Comparison of ENCODE assay signal across 8 cellular contexts in genomic region chr12:80412343-80412953, GRCh38. TPM values are rescaled to one million over a fixed set of nuclear protein-coding genes. Genes with fewer than 3 reads are reported as not detected.
DNase-seq lines count a peak whose midpoint lies in the region; ATAC-seq and TF ChIP-seq lines count a peak whose summit lies in the region.

No MANE protein-coding gene starts in this region.

- H3K27me3 ChIP-seq in prostate gland (replicated peaks; ENCODE audit: insufficient read depth) = no peaks in the 10 kb centered on the region

- intact Hi-C loops in prostate gland (cut with DNase I) = loop anchor here (2.0 to 5.0 kb wide), 2 partner anchors 60 to 352 kb away; no protein-coding TSS in a partner anchor

- H3K27me3 Mint-ChIP-seq in activated CD8-positive, alpha-beta memory T cell treated with anti-CD3 and anti-CD28 coated beads, Interleukin-2, amount 10 ng/mL, durations not matched to agents 7 days and 5 days = no peaks in the 10 kb centered on the region
- no peaks in the 10 kb centered on the region for H3K27me3 Mint-ChIP-seq in T-cell

- H3K9me3 Mint-ChIP-seq in activated CD8-positive, alpha-beta memory T cell treated with anti-CD3 and anti-CD28 coated beads, Interleukin-2, amount 10 ng/mL, durations not matched to agents 7 days and 5 days (ENCODE audit: low read depth) = no peaks in the 10 kb centered on the region
- no peaks in the 10 kb centered on the region for H3K9me3 Mint-ChIP-seq in T-cell

- POLR2A ChIA-PET in T-cell (lab: Charles Lee) = no interaction called here

- TF ChIP-seq CTCF in prostate gland (IDR thresholded peaks at IDR 0.05) = peak; percentile 42 to 76 (median 73)

- H3K9me3 ChIP-seq in prostate gland = no peaks in the 10 kb centered on the region

- H3K4me1 Mint-ChIP-seq in activated CD8-positive, alpha-beta memory T cell treated with anti-CD3 and anti-CD28 coated beads, Interleukin-2, amount 10 ng/mL, durations not matched to agents 7 days and 5 days = no peaks in the 10 kb centered on the region
- H3K4me1 Mint-ChIP-seq in T-cell = no peaks in the 10 kb centered on the region

- H3K36me3 ChIP-seq in prostate gland = no peaks in the 10 kb centered on the region

- CTCF ChIA-PET in activated CD8-positive, alpha-beta memory T cell treated with anti-CD3 and anti-CD28 coated beads, Interleukin-2, amount 10 ng/mL, durations not matched to agents 7 days and 5 days (lab: Charles Lee) = no interaction called here
- CTCF ChIA-PET in T-cell (lab: Charles Lee) = interaction anchor here in 1 of 2 donors (0.6 kb wide), 1 partner anchor 147 kb away, joined by 3 read pairs; no protein-coding TSS in a partner anchor

- no peak overlapping the region for H3K4me3 Mint-ChIP-seq in activated CD8-positive, alpha-beta memory T cell treated with anti-CD3 and anti-CD28 coated beads, Interleukin-2, amount 10 ng/mL, durations not matched to agents 7 days and 5 days
- no peak overlapping the region for H3K4me3 Mint-ChIP-seq in T-cell

- TF ChIP-seq POLR2A in prostate gland (IDR thresholded peaks at IDR 0.05) = no peak

- H3K4me3 ChIP-seq in prostate gland = no peak overlapping the region

- no peak overlapping the region for H3K27ac Mint-ChIP-seq in activated CD8-positive, alpha-beta memory T cell treated with anti-CD3 and anti-CD28 coated beads, Interleukin-2, amount 10 ng/mL, durations not matched to agents 7 days and 5 days
- H3K27ac Mint-ChIP-seq in T-cell = no peak overlapping the region

- no peak overlapping the region for H3K27ac ChIP-seq in prostate gland

- no peaks in the 10 kb centered on the region for H3K36me3 Mint-ChIP-seq in activated CD8-positive, alpha-beta memory T cell treated with anti-CD3 and anti-CD28 coated beads, Interleukin-2, amount 10 ng/mL, durations not matched to agents 7 days and 5 days
- no peaks in the 10 kb centered on the region for H3K36me3 Mint-ChIP-seq in T-cell

- ATAC-seq in activated CD8-positive, alpha-beta memory T cell treated with anti-CD3 and anti-CD28 coated beads, Interleukin-2, amount 10 ng/mL, durations not matched to agents 7 days and 5 days = peak; percentile 53
- ATAC-seq in HG02759 (IDR thresholded peaks at IDR 0.05; ENCODE audit: unreplicated experiment) (peak; percentile 76), SK-N-SH treated with all-trans-retinoic acid at 6 μM for 48 hours (peak; percentile 88), T-cell (replicated peaks in 1 of 4) (no peak)

- 4% methylated on average over 3 of the region's 3 CpGs for WGBS in prostate gland

- H3K4me1 ChIP-seq in prostate gland (replicated peaks) = no peaks in the 10 kb centered on the region

- DNase-seq in activated CD8-positive, alpha-beta memory T cell treated with anti-CD3 and anti-CD28 coated beads, Interleukin-2, amount 10 ng/mL, durations not matched to agents 7 days and 5 days = no peak
- no peak for DNase-seq in activated CD8-positive, alpha-beta memory T cell treated with anti-CD3 and anti-CD28 coated beads, Interleukin-2, amount 50 U/mL, for 4 hours
- DNase-seq in NCI-H1105 (lab: John Stamatoyannopoulos, UW) = peak; percentile 63
- peak; percentile 41 for DNase-seq in fibroblast of the conjunctiva (ENCODE audit: low read depth)
- DNase-seq in prostate gland (ENCODE audit: low spot score) = peak; percentile 25
- DNase-seq in T-cell = no peak

TF ChIP-seq in SK-N-SH treated with all-trans-retinoic acid at 6 μM for 48 hours, 23 proteins besides CTCF, POLR2A, EP300 and RAD21 (continues in another document):
- TF ChIP-seq OSR1 (CRISPR knock-in tag; IDR thresholded peaks at IDR 0.05) = no peak
- TF ChIP-seq PATZ1 (CRISPR knock-in tag; IDR thresholded peaks at IDR 0.05; ENCODE audit: borderline replicate concordance) = no peak
- no peak for TF ChIP-seq RARB (CRISPR knock-in tag; IDR thresholded peaks at IDR 0.05)
- no peak for TF ChIP-seq CSDC2 (CRISPR knock-in tag; IDR thresholded peaks at IDR 0.05)
- no peak for TF ChIP-seq ZNF8 (CRISPR knock-in tag; IDR thresholded peaks at IDR 0.05)
- TF ChIP-seq ESRRG (CRISPR knock-in tag; IDR thresholded peaks at IDR 0.05) = no peak
- no peak for TF ChIP-seq ZFP30 (CRISPR knock-in tag; IDR thresholded peaks at IDR 0.05)
- TF ChIP-seq GLIS3 (CRISPR knock-in tag; IDR thresholded peaks at IDR 0.05) = no peak
- TF ChIP-seq CSRNP3 (CRISPR knock-in tag; IDR thresholded peaks at IDR 0.05) = no peak
- TF ChIP-seq BACH2 (CRISPR knock-in tag; IDR thresholded peaks at IDR 0.05; ENCODE audit: borderline replicate concordance) = no peak
- TF ChIP-seq TSHZ2 (CRISPR knock-in tag; IDR thresholded peaks at IDR 0.05) = no peak
- TF ChIP-seq ZC3H10 (CRISPR knock-in tag; IDR thresholded peaks at IDR 0.05) = no peak
- no peak for TF ChIP-seq TCF4 (CRISPR knock-in tag; IDR thresholded peaks at IDR 0.05; ENCODE audit: borderline replicate concordance)
- TF ChIP-seq PPARA (CRISPR knock-in tag; IDR thresholded peaks at IDR 0.05; ENCODE audit: borderline replicate concordance) = no peak
- no peak for TF ChIP-seq CREB5 (CRISPR knock-in tag; IDR thresholded peaks at IDR 0.05; ENCODE audit: low read depth)
- no peak for TF ChIP-seq ZNF565 (CRISPR knock-in tag; conservative IDR thresholded peaks at IDR 0.05; ENCODE audit: low read depth)
- no peak for TF ChIP-seq ZNF70 (CRISPR knock-in tag; IDR thresholded peaks at IDR 0.05)
- no peak for TF ChIP-seq ISL1 (CRISPR knock-in tag; IDR thresholded peaks at IDR 0.05)
- TF ChIP-seq ARNTL (CRISPR knock-in tag; IDR thresholded peaks at IDR 0.05; ENCODE audit: borderline replicate concordance, low read depth) = no peak

RNA-seq across cellular contexts. Expression of gene PTPRQ, which starts 31.6 kb away (rescaled TPM):
- not detected for total RNA-seq in activated CD8-positive, alpha-beta memory T cell treated with anti-CD3 and anti-CD28 coated beads, Interleukin-2, amount 10 ng/mL, durations not matched to agents 7 days and 5 days
- total RNA-seq in prostate gland (1 to 10 TPM; 1.9 to 7.4 TPM), T-cell (not detected)

Comparison
In these comparisons a context has a peak if more than half of its experiments do, and no peak if none do; other contexts are left out.
1. ATAC-seq: peak in activated CD8-positive, alpha-beta memory T cell treated with anti-CD3 and anti-CD28 coated beads, Interleukin-2, amount 10 ng/mL, durations not matched to agents 7 days and 5 days (single experiment), HG02759 (single experiment) and SK-N-SH treated with all-trans-retinoic acid at 6 μM for 48 hours (single experiment); none in T-cell (0 of 4).
2. DNase-seq: peak in NCI-H1105 (single experiment), fibroblast of the conjunctiva (single experiment) and prostate gland (single experiment); none in activated CD8-positive, alpha-beta memory T cell treated with anti-CD3 and anti-CD28 coated beads, Interleukin-2, amount 10 ng/mL, durations not matched to agents 7 days and 5 days (single experiment), activated CD8-positive, alpha-beta memory T cell treated with anti-CD3 and anti-CD28 coated beads, Interleukin-2, amount 50 U/mL, for 4 hours (single experiment) and T-cell (0 of 34).